In the genomic region with DNA sequence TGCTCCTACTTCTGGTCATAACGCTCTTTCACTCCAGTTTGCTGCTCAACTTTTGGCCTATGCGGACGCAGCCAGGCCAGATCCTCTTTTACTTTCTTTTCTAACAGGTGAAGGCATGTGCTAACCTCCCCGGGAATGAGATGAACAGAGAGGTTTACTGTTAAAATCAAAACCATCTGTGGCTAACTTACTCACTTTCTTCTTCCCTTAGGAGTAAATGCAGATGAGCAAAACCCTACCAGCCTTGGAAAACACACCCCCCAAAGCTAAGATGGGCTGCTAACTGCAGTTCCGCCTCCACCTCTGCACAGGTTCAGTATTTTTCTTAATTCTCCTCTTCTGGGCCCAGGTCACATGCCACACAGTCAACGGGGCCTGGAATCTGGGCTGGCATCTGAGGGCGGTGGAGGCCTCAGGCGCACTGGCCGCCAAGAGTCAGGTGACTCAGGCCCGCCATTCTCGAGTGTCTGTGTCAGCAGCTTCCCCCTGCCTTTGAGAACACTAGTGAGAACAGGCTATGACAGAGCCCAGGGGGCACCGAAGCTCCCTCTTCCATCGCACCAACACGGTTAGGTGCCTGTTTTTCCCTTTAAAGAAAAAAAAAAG, we compare ENCODE assay signal across 1 cellular context.
TF ChIP-seq lines count a peak whose summit lies in the region.

No MANE protein-coding gene starts in this region.

TF ChIP-seq in GM23338, 12 proteins besides CTCF, POLR2A, EP300 and RAD21 (continued from another document):
- TF ChIP-seq, protein P1, sequence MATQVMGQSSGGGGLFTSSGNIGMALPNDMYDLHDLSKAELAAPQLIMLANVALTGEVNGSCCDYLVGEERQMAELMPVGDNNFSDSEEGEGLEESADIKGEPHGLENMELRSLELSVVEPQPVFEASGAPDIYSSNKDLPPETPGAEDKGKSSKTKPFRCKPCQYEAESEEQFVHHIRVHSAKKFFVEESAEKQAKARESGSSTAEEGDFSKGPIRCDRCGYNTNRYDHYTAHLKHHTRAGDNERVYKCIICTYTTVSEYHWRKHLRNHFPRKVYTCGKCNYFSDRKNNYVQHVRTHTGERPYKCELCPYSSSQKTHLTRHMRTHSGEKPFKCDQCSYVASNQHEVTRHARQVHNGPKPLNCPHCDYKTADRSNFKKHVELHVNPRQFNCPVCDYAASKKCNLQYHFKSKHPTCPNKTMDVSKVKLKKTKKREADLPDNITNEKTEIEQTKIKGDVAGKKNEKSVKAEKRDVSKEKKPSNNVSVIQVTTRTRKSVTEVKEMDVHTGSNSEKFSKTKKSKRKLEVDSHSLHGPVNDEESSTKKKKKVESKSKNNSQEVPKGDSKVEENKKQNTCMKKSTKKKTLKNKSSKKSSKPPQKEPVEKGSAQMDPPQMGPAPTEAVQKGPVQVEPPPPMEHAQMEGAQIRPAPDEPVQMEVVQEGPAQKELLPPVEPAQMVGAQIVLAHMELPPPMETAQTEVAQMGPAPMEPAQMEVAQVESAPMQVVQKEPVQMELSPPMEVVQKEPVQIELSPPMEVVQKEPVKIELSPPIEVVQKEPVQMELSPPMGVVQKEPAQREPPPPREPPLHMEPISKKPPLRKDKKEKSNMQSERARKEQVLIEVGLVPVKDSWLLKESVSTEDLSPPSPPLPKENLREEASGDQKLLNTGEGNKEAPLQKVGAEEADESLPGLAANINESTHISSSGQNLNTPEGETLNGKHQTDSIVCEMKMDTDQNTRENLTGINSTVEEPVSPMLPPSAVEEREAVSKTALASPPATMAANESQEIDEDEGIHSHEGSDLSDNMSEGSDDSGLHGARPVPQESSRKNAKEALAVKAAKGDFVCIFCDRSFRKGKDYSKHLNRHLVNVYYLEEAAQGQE (IDR thresholded peaks at IDR 0.05; ENCODE audit: unreplicated experiment): no peak
- no peak for TF ChIP-seq ZNF331 (CRISPR knock-in tag; IDR thresholded peaks at IDR 0.05; ENCODE audit: low read depth)
